1 cellular context compared by ENCODE assay signal in the genomic region with DNA sequence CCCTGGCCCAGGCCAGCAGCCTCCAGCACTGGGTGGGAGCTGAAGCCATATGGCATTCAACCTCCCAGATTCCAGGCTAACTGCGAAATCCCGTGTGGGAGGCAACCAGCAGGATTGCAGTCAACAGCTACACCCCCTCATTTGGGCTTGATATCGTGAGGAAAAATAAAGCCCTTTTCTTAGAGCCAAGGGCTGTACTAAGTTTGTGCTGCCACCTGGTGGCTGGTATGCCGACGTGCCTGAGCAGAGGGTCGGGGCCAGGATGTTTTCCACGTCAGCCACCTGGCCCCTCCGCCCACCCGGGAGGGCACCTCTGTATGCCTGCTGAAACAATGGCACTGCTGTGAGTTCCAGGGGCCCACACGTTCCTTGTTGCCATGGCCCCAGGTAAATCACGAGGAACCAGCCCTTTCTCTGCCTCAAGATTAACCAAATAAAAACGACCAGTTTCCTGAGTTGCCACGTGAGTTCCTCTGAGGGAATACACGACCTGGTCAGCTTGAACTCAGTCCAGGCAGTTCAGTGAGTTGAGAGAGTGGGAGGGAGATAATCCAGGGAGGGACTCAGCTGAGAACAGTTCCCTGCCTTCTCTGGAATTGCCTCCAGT.
A peak's percentile ranks its signal among the peaks of the same experiment; 100 is the strongest.
TF ChIP-seq lines count a peak whose summit lies in the region.

No MANE protein-coding gene starts in this region.

TF ChIP-seq in HepG2, 621 proteins besides CTCF, POLR2A, EP300 and RAD21 (continued from another document):
- TF ChIP-seq, protein P1, sequence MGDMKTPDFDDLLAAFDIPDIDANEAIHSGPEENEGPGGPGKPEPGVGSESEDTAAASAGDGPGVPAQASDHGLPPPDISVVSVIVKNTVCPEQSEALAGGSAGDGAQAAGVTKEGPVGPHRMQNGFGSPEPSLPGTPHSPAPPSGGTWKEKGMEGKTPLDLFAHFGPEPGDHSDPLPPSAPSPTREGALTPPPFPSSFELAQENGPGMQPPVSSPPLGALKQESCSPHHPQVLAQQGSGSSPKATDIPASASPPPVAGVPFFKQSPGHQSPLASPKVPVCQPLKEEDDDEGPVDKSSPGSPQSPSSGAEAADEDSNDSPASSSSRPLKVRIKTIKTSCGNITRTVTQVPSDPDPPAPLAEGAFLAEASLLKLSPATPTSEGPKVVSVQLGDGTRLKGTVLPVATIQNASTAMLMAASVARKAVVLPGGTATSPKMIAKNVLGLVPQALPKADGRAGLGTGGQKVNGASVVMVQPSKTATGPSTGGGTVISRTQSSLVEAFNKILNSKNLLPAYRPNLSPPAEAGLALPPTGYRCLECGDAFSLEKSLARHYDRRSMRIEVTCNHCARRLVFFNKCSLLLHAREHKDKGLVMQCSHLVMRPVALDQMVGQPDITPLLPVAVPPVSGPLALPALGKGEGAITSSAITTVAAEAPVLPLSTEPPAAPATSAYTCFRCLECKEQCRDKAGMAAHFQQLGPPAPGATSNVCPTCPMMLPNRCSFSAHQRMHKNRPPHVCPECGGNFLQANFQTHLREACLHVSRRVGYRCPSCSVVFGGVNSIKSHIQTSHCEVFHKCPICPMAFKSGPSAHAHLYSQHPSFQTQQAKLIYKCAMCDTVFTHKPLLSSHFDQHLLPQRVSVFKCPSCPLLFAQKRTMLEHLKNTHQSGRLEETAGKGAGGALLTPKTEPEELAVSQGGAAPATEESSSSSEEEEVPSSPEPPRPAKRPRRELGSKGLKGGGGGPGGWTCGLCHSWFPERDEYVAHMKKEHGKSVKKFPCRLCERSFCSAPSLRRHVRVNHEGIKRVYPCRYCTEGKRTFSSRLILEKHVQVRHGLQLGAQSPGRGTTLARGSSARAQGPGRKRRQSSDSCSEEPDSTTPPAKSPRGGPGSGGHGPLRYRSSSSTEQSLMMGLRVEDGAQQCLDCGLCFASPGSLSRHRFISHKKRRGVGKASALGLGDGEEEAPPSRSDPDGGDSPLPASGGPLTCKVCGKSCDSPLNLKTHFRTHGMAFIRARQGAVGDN (CRISPR knock-in tag; IDR thresholded peaks at IDR 0.05), result peak; percentile 57; the same call in 1 of the 2 replicates
- TF ChIP-seq SMC3 (IDR thresholded peaks at IDR 0.05; ENCODE audit: low read length), result peak; percentile 68
- TF ChIP-seq MYC (CRISPR knock-in tag; IDR thresholded peaks at IDR 0.05; ENCODE audit: borderline replicate concordance), result peak; percentile 43; the same call in 1 of the 2 replicates
- 0 out of 2 replicates have a peak, but pooled peaks have one; percentile 27 for TF ChIP-seq HDAC2 (CRISPR knock-in tag; IDR thresholded peaks at IDR 0.05)
- peak; percentile 36; the same call in 1 of the 2 replicates for TF ChIP-seq ZNF768 (CRISPR knock-in tag; IDR thresholded peaks at IDR 0.05)
- TF ChIP-seq ZNF709 (CRISPR knock-in tag; IDR thresholded peaks at IDR 0.05), result no peak
- TF ChIP-seq, protein P2, sequence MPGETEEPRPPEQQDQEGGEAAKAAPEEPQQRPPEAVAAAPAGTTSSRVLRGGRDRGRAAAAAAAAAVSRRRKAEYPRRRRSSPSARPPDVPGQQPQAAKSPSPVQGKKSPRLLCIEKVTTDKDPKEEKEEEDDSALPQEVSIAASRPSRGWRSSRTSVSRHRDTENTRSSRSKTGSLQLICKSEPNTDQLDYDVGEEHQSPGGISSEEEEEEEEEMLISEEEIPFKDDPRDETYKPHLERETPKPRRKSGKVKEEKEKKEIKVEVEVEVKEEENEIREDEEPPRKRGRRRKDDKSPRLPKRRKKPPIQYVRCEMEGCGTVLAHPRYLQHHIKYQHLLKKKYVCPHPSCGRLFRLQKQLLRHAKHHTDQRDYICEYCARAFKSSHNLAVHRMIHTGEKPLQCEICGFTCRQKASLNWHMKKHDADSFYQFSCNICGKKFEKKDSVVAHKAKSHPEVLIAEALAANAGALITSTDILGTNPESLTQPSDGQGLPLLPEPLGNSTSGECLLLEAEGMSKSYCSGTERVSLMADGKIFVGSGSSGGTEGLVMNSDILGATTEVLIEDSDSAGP (CRISPR knock-in tag; IDR thresholded peaks at IDR 0.05; ENCODE audit: borderline replicate concordance), result peak; percentile 31; the same call in 1 of the 2 replicates
- peak; percentile 43 for TF ChIP-seq PTBP1 (IDR thresholded peaks at IDR 0.05; ENCODE audit: low read depth, low read length, poor library complexity, severe bottlenecking)
- TF ChIP-seq IRF2 (CRISPR knock-in tag; IDR thresholded peaks at IDR 0.05), result 0 out of 2 replicates have a peak, but pooled peaks have one; percentile 18
- TF ChIP-seq, protein P3, sequence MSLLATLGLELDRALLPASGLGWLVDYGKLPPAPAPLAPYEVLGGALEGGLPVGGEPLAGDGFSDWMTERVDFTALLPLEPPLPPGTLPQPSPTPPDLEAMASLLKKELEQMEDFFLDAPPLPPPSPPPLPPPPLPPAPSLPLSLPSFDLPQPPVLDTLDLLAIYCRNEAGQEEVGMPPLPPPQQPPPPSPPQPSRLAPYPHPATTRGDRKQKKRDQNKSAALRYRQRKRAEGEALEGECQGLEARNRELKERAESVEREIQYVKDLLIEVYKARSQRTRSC (CRISPR knock-in tag; IDR thresholded peaks at IDR 0.05; ENCODE audit: low read depth), result no peak
- TF ChIP-seq, protein P4, sequence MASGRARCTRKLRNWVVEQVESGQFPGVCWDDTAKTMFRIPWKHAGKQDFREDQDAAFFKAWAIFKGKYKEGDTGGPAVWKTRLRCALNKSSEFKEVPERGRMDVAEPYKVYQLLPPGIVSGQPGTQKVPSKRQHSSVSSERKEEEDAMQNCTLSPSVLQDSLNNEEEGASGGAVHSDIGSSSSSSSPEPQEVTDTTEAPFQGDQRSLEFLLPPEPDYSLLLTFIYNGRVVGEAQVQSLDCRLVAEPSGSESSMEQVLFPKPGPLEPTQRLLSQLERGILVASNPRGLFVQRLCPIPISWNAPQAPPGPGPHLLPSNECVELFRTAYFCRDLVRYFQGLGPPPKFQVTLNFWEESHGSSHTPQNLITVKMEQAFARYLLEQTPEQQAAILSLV (CRISPR knock-in tag; IDR thresholded peaks at IDR 0.05; ENCODE audit: borderline replicate concordance), result 0 out of 2 replicates have a peak, but pooled peaks have one; percentile 38
- no peak for TF ChIP-seq TGIF2 (CRISPR knock-in tag; IDR thresholded peaks at IDR 0.05)
- no peak for TF ChIP-seq SIX1 (CRISPR knock-in tag; IDR thresholded peaks at IDR 0.05; ENCODE audit: borderline replicate concordance)
- TF ChIP-seq MBD4 (IDR thresholded peaks at IDR 0.05; ENCODE audit: borderline replicate concordance, low read length), result no peak
- peak; percentile 67; the same call in 1 of the 2 replicates for TF ChIP-seq HNRNPL (IDR thresholded peaks at IDR 0.05; ENCODE audit: low read depth, low read length)
- TF ChIP-seq HMGA1 (CRISPR knock-in tag; conservative IDR thresholded peaks at IDR 0.05), result no peak
- TF ChIP-seq, protein P5, sequence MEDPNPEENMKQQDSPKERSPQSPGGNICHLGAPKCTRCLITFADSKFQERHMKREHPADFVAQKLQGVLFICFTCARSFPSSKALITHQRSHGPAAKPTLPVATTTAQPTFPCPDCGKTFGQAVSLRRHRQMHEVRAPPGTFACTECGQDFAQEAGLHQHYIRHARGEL (CRISPR knock-in tag; IDR thresholded peaks at IDR 0.05), result 0 out of 2 replicates have a peak, but pooled peaks have one; percentile 22
- peak; percentile 22; the same call in 1 of the 2 replicates for TF ChIP-seq RFX5 (IDR thresholded peaks at IDR 0.05; ENCODE audit: low read depth, low read length)
- TF ChIP-seq ZNF570 (CRISPR knock-in tag; IDR thresholded peaks at IDR 0.05; ENCODE audit: borderline replicate concordance), result no peak
- no peak for TF ChIP-seq HNRNPH1 (optimal IDR thresholded peaks at IDR 0.05; ENCODE audit: low read depth, low read length)
TF ChIP-seq in HepG2: peak in this region for 52.
